1 cellular context compared by ENCODE assay signal in genomic region chr11:5989203-5989602, GRCh38.
TF ChIP-seq lines count a peak whose summit lies in the region.

No MANE protein-coding gene starts in this region.

TF ChIP-seq in HepG2, 621 proteins besides CTCF, POLR2A, EP300 and RAD21:
- TF ChIP-seq FOXA1 (IDR thresholded peaks at IDR 0.05) (peak; percentile 73), FOXA1 (CRISPR knock-in tag; IDR thresholded peaks at IDR 0.05) (no peak), ZNF562 (CRISPR knock-in tag; IDR thresholded peaks at IDR 0.05; ENCODE audit: borderline replicate concordance) (no peak), KLF16 (CRISPR knock-in tag; IDR thresholded peaks at IDR 0.05) (no peak), ZNF775 (CRISPR knock-in tag; IDR thresholded peaks at IDR 0.05; ENCODE audit: borderline replicate concordance) (no peak), ZSCAN20 (CRISPR knock-in tag; IDR thresholded peaks at IDR 0.05; ENCODE audit: borderline replicate concordance) (no peak), SCMH1 (CRISPR knock-in tag; IDR thresholded peaks at IDR 0.05; ENCODE audit: borderline replicate concordance) (no peak), REXO4 (CRISPR knock-in tag; IDR thresholded peaks at IDR 0.05; ENCODE audit: borderline replicate concordance) (no peak)
TF ChIP-seq in HepG2: peak in this region for 1.
